Comparison of ENCODE assay signal across 1 cellular context in the genomic region with DNA sequence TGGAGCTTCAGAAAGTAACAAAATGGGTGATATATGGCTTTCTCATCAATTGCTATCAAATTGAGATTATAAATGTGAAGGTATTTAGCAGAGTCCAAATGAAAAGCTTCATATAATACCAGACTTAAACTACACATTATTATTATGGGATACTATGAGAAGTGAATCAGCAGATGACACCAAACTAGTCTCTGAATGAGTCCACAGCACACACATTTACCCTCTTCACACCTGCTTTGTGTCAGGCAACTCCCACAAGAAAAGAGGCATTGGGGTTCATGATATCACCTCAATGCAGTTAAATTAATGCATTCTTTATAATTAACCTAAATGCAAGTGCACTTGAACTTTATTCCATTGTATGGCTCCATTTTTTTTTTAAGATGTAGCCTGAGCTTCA.
TF ChIP-seq lines count a peak whose summit lies in the region.

No MANE protein-coding gene starts in this region.

TF ChIP-seq in SK-N-SH, 30 proteins besides CTCF, POLR2A, EP300 and RAD21 (continued from another document):
- TF ChIP-seq, protein P1, sequence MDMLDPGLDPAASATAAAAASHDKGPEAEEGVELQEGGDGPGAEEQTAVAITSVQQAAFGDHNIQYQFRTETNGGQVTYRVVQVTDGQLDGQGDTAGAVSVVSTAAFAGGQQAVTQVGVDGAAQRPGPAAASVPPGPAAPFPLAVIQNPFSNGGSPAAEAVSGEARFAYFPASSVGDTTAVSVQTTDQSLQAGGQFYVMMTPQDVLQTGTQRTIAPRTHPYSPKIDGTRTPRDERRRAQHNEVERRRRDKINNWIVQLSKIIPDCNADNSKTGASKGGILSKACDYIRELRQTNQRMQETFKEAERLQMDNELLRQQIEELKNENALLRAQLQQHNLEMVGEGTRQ (IDR thresholded peaks at IDR 0.05; ENCODE audit: borderline replicate concordance, low read depth, low read length) = no peak
- TF ChIP-seq FOSL2 (IDR thresholded peaks at IDR 0.05; ENCODE audit: borderline replicate concordance, low read depth) = no peak
- no peak for TF ChIP-seq JUND (IDR thresholded peaks at IDR 0.05)
- no peak for TF ChIP-seq ELF1 (IDR thresholded peaks at IDR 0.05)
- TF ChIP-seq CHD2 (IDR thresholded peaks at IDR 0.05; ENCODE audit: low read length, partially characterized antibody) = no peak
- TF ChIP-seq, protein P2, sequence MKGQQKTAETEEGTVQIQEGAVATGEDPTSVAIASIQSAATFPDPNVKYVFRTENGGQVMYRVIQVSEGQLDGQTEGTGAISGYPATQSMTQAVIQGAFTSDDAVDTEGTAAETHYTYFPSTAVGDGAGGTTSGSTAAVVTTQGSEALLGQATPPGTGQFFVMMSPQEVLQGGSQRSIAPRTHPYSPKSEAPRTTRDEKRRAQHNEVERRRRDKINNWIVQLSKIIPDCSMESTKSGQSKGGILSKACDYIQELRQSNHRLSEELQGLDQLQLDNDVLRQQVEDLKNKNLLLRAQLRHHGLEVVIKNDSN (IDR thresholded peaks at IDR 0.05; ENCODE audit: borderline replicate concordance, low read depth) = no peak
- no peak for TF ChIP-seq MXI1 (IDR thresholded peaks at IDR 0.05; ENCODE audit: low read depth, low read length)
- no peak for TF ChIP-seq RXRA (IDR thresholded peaks at IDR 0.05; ENCODE audit: borderline replicate concordance, low read depth)
- no peak for TF ChIP-seq YY1 (IDR thresholded peaks at IDR 0.05; ENCODE audit: low read depth)
